Comparison of ENCODE assay signal across 8 cellular contexts in the genomic region with DNA sequence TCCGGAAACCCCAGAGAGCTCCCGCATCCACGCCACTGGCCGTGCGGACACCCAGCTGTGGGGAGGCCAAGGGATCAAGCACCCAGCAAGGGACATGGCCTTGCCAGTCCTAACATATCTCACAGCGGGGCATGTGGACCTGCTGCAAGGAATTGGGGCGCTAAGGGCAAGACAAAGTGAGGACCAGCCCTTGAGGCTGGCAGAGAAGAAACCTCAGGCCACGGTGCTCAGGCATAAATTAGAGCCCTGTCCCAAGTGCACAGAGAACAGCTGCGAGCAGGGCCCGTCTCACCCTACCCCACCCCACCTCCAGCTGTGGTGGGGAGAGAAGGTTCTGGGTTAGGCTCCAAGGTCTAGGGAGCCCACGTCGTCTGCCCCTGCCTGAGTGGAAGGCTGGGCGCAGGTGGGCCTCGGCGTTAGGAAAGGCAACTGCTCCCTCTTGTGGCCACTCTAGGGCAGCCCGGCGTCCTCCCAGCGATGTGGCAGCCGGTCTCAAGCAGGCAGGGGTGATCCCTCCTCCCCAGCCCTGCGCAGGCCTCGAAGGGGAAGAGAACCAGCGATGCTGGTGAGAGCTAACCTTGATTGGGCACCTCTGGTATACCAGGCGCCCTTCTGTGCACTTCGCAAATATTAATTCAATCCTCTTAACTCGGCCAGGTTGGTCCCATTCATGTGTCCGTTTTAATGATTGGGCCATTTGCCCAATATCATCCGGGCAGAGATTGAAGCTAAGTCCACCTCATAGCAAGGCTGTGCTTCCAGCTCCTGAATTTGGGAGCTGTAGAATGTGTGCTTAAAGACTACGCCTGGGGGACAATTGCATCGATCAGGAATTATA.
A peak's percentile ranks its signal among the peaks of the same experiment; 100 is the strongest.
DNase-seq lines count a peak whose midpoint lies in the region; ATAC-seq and TF ChIP-seq lines count a peak whose summit lies in the region.

No MANE protein-coding gene starts in this region.

- ATAC-seq in GM21576 (IDR thresholded peaks at IDR 0.05; ENCODE audit: unreplicated experiment) = peak; percentile 52
- ATAC-seq in GM18858 (IDR thresholded peaks at IDR 0.05; ENCODE audit: unreplicated experiment) = no peak

- CTCF ChIA-PET in BJ (lab: Yijun Ruan, JAX) = interaction anchor here (0.6 to 14.3 kb wide), 34 partner anchors 11 to 518 kb away, joined by 3 to 340 read pairs (median 5); a partner anchor contains a TSS

- H3K9ac ChIP-seq in skeletal muscle satellite cell (ENCODE audit: low read depth, low read length) = peak overlapping the region; percentile 39

- H3K4me3 ChIP-seq in BJ (ENCODE audit: low read depth, low read length) (no peak overlapping the region), skeletal muscle satellite cell (ENCODE audit: low read length) (no peak overlapping the region)

- peaks cover 3% of the 10 kb centered on the region for H3K4me1 ChIP-seq in skeletal muscle satellite cell (ENCODE audit: control insufficient read depth, insufficient read depth, low read length)

- H3K9me3 ChIP-seq in skeletal muscle satellite cell (replicated peaks; ENCODE audit: low read length) = no peaks in the 10 kb centered on the region

- H3K27me3 ChIP-seq in BJ (ENCODE audit: control insufficient read depth, insufficient read depth, low read length) (no peaks in the 10 kb centered on the region), skeletal muscle satellite cell (ENCODE audit: control insufficient read depth, insufficient read depth, low read length) (no peaks in the 10 kb centered on the region)

- H3K36me3 ChIP-seq in BJ (ENCODE audit: control insufficient read depth, insufficient read depth, low read length) (no peaks in the 10 kb centered on the region), skeletal muscle satellite cell (ENCODE audit: insufficient read depth, low read length) (no peaks in the 10 kb centered on the region)

- POLR2A ChIA-PET in BJ (lab: Charles Lee) = no interaction called here

- peak; percentile 92 for TF ChIP-seq CTCF in BJ (IDR thresholded peaks at IDR 0.05; ENCODE audit: insufficient read depth, low read depth, low read length)

- DNase-seq in BJ (ENCODE audit: low read depth) (no peak), NCI-H1092 treated with DMSO at 0.1 percent for 48 hours (lab: John Stamatoyannopoulos, UW) (peak; percentile 68), T-helper 22 cell (ENCODE audit: low read depth) (peak; percentile 28), amygdala (lab: John Stamatoyannopoulos, UW) (peak in 53 of 56 donors; percentile 17 to 83 (median 57)), hippocampal formation (lab: John Stamatoyannopoulos, UW) (peak; percentile 39 to 74)

- peak overlapping the region; percentile 69 for H3K4me2 ChIP-seq in skeletal muscle satellite cell (ENCODE audit: low read length)
